1 cellular context compared by ENCODE assay signal in the genomic region with DNA sequence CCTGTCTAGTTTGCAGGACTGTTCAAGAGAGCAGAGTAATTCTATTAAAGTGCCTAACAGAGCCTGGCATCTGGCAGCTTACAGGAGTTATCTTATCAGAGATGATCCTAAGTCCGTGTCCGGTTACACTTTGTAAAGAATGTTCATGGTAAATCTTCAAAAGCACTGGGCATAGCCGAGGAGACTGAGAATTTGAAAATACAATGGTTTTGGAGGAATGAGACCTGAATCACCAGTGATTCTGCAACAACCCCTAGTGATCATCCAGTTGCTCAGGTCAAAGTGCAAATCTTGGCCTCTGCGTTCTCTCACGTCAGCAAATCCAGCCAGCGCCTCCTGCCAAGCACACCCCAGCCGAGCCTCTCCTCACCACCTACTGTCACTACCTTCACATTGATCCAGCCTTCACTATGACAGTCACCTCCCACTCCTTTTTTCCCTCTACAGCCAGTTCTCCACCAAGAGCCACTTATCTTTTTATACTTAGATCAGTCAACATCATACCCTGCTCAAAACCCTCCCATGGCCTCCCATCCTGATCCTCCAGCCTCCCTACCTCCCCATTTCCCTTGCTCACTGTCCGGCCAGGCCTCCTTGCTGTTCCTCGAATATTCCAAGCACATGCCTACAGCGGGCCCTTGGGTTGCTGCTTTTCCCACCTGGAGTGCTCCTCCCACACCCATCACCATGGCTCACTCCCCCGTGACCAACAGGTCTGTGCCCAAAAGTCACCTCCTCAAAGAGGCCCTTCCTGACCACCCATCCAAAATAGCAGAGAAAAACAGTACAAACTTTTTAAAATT.
TF ChIP-seq lines count a peak whose summit lies in the region.

No MANE protein-coding gene starts in this region.

TF ChIP-seq in HepG2, 621 proteins besides CTCF, POLR2A, EP300 and RAD21 (continued from another document and continues in another):
- TF ChIP-seq, protein P1, sequence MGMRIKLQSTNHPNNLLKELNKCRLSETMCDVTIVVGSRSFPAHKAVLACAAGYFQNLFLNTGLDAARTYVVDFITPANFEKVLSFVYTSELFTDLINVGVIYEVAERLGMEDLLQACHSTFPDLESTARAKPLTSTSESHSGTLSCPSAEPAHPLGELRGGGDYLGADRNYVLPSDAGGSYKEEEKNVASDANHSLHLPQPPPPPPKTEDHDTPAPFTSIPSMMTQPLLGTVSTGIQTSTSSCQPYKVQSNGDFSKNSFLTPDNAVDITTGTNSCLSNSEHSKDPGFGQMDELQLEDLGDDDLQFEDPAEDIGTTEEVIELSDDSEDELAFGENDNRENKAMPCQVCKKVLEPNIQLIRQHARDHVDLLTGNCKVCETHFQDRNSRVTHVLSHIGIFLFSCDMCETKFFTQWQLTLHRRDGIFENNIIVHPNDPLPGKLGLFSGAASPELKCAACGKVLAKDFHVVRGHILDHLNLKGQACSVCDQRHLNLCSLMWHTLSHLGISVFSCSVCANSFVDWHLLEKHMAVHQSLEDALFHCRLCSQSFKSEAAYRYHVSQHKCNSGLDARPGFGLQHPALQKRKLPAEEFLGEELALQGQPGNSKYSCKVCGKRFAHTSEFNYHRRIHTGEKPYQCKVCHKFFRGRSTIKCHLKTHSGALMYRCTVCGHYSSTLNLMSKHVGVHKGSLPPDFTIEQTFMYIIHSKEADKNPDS (CRISPR knock-in tag; IDR thresholded peaks at IDR 0.05) = no peak
- no peak for TF ChIP-seq ZNF501 (CRISPR knock-in tag; IDR thresholded peaks at IDR 0.05)
- TF ChIP-seq PITX1 (CRISPR knock-in tag; IDR thresholded peaks at IDR 0.05) = no peak
- TF ChIP-seq ZKSCAN1 (IDR thresholded peaks at IDR 0.05; ENCODE audit: low read length) = no peak
- TF ChIP-seq ZNF768 (CRISPR knock-in tag; IDR thresholded peaks at IDR 0.05) = no peak
- TF ChIP-seq ZNF598 (CRISPR knock-in tag; IDR thresholded peaks at IDR 0.05; ENCODE audit: borderline replicate concordance) = no peak
- TF ChIP-seq, protein P2, sequence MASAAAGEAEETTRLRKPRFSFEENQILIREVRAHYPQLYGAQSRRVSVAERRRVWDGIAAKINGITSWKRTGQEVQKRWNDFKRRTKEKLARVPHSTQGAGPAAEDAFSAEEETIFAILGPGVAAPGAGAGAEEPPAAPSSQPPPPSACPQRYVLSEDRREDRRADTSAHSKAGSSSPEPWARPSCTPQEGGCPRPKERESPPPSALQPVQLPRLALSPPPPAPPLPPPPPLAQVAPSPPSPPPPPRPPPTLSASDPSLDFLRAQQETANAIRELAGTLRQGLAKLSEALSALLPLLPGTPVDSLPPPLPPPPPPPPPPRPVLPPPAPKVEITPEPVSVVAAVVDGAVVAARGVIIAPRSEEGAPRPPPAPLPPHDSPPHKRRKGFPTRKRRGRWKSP (CRISPR knock-in tag; IDR thresholded peaks at IDR 0.05) = peak; percentile 62; the same call in 1 of the 2 replicates
- TF ChIP-seq MTA1 (CRISPR knock-in tag; IDR thresholded peaks at IDR 0.05; ENCODE audit: borderline replicate concordance) = peak; percentile 62; the same call in 1 of the 2 replicates
- no peak for TF ChIP-seq ONECUT2 (CRISPR knock-in tag; IDR thresholded peaks at IDR 0.05)
- TF ChIP-seq ZNF558 (CRISPR knock-in tag; IDR thresholded peaks at IDR 0.05; ENCODE audit: borderline replicate concordance) = no peak
- no peak for TF ChIP-seq ZNF570 (CRISPR knock-in tag; IDR thresholded peaks at IDR 0.05; ENCODE audit: borderline replicate concordance)
- peak; percentile 78 for TF ChIP-seq RARA (CRISPR knock-in tag; IDR thresholded peaks at IDR 0.05)
- no peak for TF ChIP-seq KDM1A (CRISPR knock-in tag; IDR thresholded peaks at IDR 0.05)
- TF ChIP-seq FOXC1 (CRISPR knock-in tag; IDR thresholded peaks at IDR 0.05; ENCODE audit: borderline replicate concordance) = no peak
- peak; percentile 79 for TF ChIP-seq TEAD3 (CRISPR knock-in tag; optimal IDR thresholded peaks at IDR 0.05; ENCODE audit: borderline replicate concordance)
- no peak; the same call in 1 of the 2 replicates for TF ChIP-seq DMAP1 (CRISPR knock-in tag; IDR thresholded peaks at IDR 0.05)
- TF ChIP-seq TMF1 (CRISPR knock-in tag; IDR thresholded peaks at IDR 0.05; ENCODE audit: low read depth) = no peak
- TF ChIP-seq, protein P3, sequence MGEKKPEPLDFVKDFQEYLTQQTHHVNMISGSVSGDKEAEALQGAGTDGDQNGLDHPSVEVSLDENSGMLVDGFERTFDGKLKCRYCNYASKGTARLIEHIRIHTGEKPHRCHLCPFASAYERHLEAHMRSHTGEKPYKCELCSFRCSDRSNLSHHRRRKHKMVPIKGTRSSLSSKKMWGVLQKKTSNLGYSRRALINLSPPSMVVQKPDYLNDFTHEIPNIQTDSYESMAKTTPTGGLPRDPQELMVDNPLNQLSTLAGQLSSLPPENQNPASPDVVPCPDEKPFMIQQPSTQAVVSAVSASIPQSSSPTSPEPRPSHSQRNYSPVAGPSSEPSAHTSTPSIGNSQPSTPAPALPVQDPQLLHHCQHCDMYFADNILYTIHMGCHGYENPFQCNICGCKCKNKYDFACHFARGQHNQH (CRISPR knock-in tag; IDR thresholded peaks at IDR 0.05) = peak; percentile 57; the same call in 1 of the 2 replicates
- 0 out of 2 replicates have a peak, but pooled peaks have one; percentile 28 for TF ChIP-seq MIXL1 (CRISPR knock-in tag; IDR thresholded peaks at IDR 0.05)
- peak; percentile 47; the same call in 1 of the 2 replicates for TF ChIP-seq ARNTL (CRISPR knock-in tag; IDR thresholded peaks at IDR 0.05)
- TF ChIP-seq BCL6 (CRISPR knock-in tag; IDR thresholded peaks at IDR 0.05) = peak; percentile 78
- TF ChIP-seq HOXD1 (CRISPR knock-in tag; IDR thresholded peaks at IDR 0.05) = peak; percentile 62; the same call in 1 of the 2 replicates
- peak; percentile 95; the same call in 1 of the 2 replicates for TF ChIP-seq ZNF34 (CRISPR knock-in tag; IDR thresholded peaks at IDR 0.05; ENCODE audit: borderline replicate concordance)
- no peak for TF ChIP-seq CBFB (CRISPR knock-in tag; IDR thresholded peaks at IDR 0.05)
- TF ChIP-seq, protein P4, sequence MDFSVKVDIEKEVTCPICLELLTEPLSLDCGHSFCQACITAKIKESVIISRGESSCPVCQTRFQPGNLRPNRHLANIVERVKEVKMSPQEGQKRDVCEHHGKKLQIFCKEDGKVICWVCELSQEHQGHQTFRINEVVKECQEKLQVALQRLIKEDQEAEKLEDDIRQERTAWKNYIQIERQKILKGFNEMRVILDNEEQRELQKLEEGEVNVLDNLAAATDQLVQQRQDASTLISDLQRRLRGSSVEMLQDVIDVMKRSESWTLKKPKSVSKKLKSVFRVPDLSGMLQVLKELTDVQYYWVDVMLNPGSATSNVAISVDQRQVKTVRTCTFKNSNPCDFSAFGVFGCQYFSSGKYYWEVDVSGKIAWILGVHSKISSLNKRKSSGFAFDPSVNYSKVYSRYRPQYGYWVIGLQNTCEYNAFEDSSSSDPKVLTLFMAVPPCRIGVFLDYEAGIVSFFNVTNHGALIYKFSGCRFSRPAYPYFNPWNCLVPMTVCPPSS (IDR thresholded peaks at IDR 0.05) = no peak
- TF ChIP-seq GATAD2A (CRISPR knock-in tag; IDR thresholded peaks at IDR 0.05) = peak; percentile 76
- TF ChIP-seq ZNF75D (CRISPR knock-in tag; IDR thresholded peaks at IDR 0.05; ENCODE audit: borderline replicate concordance) = no peak
- no peak for TF ChIP-seq ZNF142 (CRISPR knock-in tag; IDR thresholded peaks at IDR 0.05)
- no peak; the same call in 1 of the 2 replicates for TF ChIP-seq NAIF1 (CRISPR knock-in tag; IDR thresholded peaks at IDR 0.05; ENCODE audit: borderline replicate concordance)
- no peak for TF ChIP-seq ZNF616 (CRISPR knock-in tag; IDR thresholded peaks at IDR 0.05; ENCODE audit: low read depth)
- TF ChIP-seq ZSCAN5A (CRISPR knock-in tag; IDR thresholded peaks at IDR 0.05; ENCODE audit: borderline replicate concordance) = no peak
- no peak for TF ChIP-seq SRF (IDR thresholded peaks at IDR 0.05; ENCODE audit: low read depth, low read length)
- no peak for TF ChIP-seq NFRKB (IDR thresholded peaks at IDR 0.05)
- no peak for TF ChIP-seq ZNF207 (IDR thresholded peaks at IDR 0.05; ENCODE audit: borderline replicate concordance)
- TF ChIP-seq, protein P5, sequence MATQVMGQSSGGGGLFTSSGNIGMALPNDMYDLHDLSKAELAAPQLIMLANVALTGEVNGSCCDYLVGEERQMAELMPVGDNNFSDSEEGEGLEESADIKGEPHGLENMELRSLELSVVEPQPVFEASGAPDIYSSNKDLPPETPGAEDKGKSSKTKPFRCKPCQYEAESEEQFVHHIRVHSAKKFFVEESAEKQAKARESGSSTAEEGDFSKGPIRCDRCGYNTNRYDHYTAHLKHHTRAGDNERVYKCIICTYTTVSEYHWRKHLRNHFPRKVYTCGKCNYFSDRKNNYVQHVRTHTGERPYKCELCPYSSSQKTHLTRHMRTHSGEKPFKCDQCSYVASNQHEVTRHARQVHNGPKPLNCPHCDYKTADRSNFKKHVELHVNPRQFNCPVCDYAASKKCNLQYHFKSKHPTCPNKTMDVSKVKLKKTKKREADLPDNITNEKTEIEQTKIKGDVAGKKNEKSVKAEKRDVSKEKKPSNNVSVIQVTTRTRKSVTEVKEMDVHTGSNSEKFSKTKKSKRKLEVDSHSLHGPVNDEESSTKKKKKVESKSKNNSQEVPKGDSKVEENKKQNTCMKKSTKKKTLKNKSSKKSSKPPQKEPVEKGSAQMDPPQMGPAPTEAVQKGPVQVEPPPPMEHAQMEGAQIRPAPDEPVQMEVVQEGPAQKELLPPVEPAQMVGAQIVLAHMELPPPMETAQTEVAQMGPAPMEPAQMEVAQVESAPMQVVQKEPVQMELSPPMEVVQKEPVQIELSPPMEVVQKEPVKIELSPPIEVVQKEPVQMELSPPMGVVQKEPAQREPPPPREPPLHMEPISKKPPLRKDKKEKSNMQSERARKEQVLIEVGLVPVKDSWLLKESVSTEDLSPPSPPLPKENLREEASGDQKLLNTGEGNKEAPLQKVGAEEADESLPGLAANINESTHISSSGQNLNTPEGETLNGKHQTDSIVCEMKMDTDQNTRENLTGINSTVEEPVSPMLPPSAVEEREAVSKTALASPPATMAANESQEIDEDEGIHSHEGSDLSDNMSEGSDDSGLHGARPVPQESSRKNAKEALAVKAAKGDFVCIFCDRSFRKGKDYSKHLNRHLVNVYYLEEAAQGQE (IDR thresholded peaks at IDR 0.05; ENCODE audit: borderline replicate concordance in 1 of 2, low read depth in 1 of 2, low read length in 2 of 2) = no peak
- no peak for TF ChIP-seq AHR (CRISPR knock-in tag; IDR thresholded peaks at IDR 0.05)
- peak; percentile 79 for TF ChIP-seq NCOA2 (CRISPR knock-in tag; IDR thresholded peaks at IDR 0.05)
- TF ChIP-seq, protein P6, sequence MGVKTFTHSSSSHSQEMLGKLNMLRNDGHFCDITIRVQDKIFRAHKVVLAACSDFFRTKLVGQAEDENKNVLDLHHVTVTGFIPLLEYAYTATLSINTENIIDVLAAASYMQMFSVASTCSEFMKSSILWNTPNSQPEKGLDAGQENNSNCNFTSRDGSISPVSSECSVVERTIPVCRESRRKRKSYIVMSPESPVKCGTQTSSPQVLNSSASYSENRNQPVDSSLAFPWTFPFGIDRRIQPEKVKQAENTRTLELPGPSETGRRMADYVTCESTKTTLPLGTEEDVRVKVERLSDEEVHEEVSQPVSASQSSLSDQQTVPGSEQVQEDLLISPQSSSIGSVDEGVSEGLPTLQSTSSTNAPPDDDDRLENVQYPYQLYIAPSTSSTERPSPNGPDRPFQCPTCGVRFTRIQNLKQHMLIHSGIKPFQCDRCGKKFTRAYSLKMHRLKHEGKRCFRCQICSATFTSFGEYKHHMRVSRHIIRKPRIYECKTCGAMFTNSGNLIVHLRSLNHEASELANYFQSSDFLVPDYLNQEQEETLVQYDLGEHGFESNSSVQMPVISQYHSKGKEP (CRISPR knock-in tag; IDR thresholded peaks at IDR 0.05) = no peak
- no peak for TF ChIP-seq ELF1 (CRISPR knock-in tag; IDR thresholded peaks at IDR 0.05)
- no peak for TF ChIP-seq ZNF572 (CRISPR knock-in tag; IDR thresholded peaks at IDR 0.05)
- no peak for TF ChIP-seq ZNF773 (CRISPR knock-in tag; IDR thresholded peaks at IDR 0.05; ENCODE audit: borderline replicate concordance)
